9 cellular contexts compared by ENCODE assay signal in genomic region chr19:40221858-40222619, GRCh38. TPM values are rescaled to one million over a fixed set of nuclear protein-coding genes. Genes with fewer than 3 reads are reported as not detected.
DNase-seq lines count a peak whose midpoint lies in the region; ATAC-seq, FAIRE-seq and TF ChIP-seq lines count a peak whose summit lies in the region.
"Had no signal": no experiment of that assay in that cellular context is flagged by ENCODE, and none has a peak within 500 bp of the region (broad histone marks: within the 10 kb centered on the region; RNA-seq: fewer than 3 reads in every experiment).

No MANE protein-coding gene starts in this region.

- H3K4me3 ChIP-seq in Jurkat, Clone E6-1 (ENCODE audit: low read length): no peak overlapping the region
- H3K4me3 ChIP-seq in OCI-LY1 (ENCODE audit: low read depth, low read length, poor library complexity, severe bottlenecking): no peak overlapping the region

- no peak overlapping the region for H3K9ac ChIP-seq in OCI-LY1 (ENCODE audit: low read length)

- H4K20me1 ChIP-seq in OCI-LY1 (ENCODE audit: insufficient read depth, low read length): no peaks in the 10 kb centered on the region

- H3K36me3 ChIP-seq in OCI-LY1 (ENCODE audit: insufficient read depth, low read length): no peaks in the 10 kb centered on the region

- no peaks in the 10 kb centered on the region for H3F3A ChIP-seq in OCI-LY1 (ENCODE audit: insufficient read depth, low read length)

- ATAC-seq in activated CD8-positive, alpha-beta memory T cell treated with anti-CD3 and anti-CD28 coated beads, Interleukin-2, amount 10 ng/mL, durations not matched to agents 7 days and 5 days: peak; percentile 76
- ATAC-seq in GM21786 (IDR thresholded peaks at IDR 0.05; ENCODE audit: unreplicated experiment): no peak

- no peaks in the 10 kb centered on the region for H3K27me3 ChIP-seq in OCI-LY1 (ENCODE audit: insufficient read depth, low read length)

- no peaks in the 10 kb centered on the region for H3K9me2 ChIP-seq in OCI-LY1 (ENCODE audit: low read depth, low read length)

- peaks cover 62% of the 10 kb centered on the region for H3K27me3 Mint-ChIP-seq in activated CD8-positive, alpha-beta memory T cell treated with anti-CD3 and anti-CD28 coated beads, Interleukin-2, amount 10 ng/mL, durations not matched to agents 7 days and 5 days

- no peak overlapping the region for H3K4me3 Mint-ChIP-seq in activated CD8-positive, alpha-beta memory T cell treated with anti-CD3 and anti-CD28 coated beads, Interleukin-2, amount 10 ng/mL, durations not matched to agents 7 days and 5 days

- no peaks in the 10 kb centered on the region for H3K9me3 ChIP-seq in OCI-LY1 (ENCODE audit: low read length)

- no peak overlapping the region for H3K4me2 ChIP-seq in OCI-LY1 (ENCODE audit: low read length)

- peak; percentile 97 for DNase-seq in DMS 273 (lab: John Stamatoyannopoulos, UW; ENCODE audit: unreplicated experiment)
- peak; percentile 91 for DNase-seq in Jurkat, Clone E6-1 (ENCODE audit: low read depth, low spot score)
- peak; percentile 82 for DNase-seq in activated CD8-positive, alpha-beta memory T cell treated with anti-CD3 and anti-CD28 coated beads, Interleukin-2, amount 10 ng/mL, durations not matched to agents 7 days and 5 days
- peak; percentile 90 for DNase-seq in midbrain (lab: John Stamatoyannopoulos, UW)
- DNase-seq in stimulated activated CD8-positive, alpha-beta memory T cell treated with anti-CD3 and anti-CD28 coated beads, Interleukin-4, amount 100 ng/mL, for 24 hours (ENCODE audit: low read depth): peak; percentile 57

- H3K27ac ChIP-seq in OCI-LY1 (ENCODE audit: low read depth, low read length, poor library complexity, severe bottlenecking): no peak overlapping the region

- H2AFZ ChIP-seq in OCI-LY1 (ENCODE audit: low read length): no peak overlapping the region

- peak; percentile 78 for TF ChIP-seq CTCF in OCI-LY1 (IDR thresholded peaks at IDR 0.05; ENCODE audit: low read length)

- FAIRE-seq in endometrium (lab: Jason Lieb, UNC): peak; percentile 91

- H3K27ac Mint-ChIP-seq in activated CD8-positive, alpha-beta memory T cell treated with anti-CD3 and anti-CD28 coated beads, Interleukin-2, amount 10 ng/mL, durations not matched to agents 7 days and 5 days: peak overlapping the region; percentile 36

- H3K4me1 Mint-ChIP-seq in activated CD8-positive, alpha-beta memory T cell treated with anti-CD3 and anti-CD28 coated beads, Interleukin-2, amount 10 ng/mL, durations not matched to agents 7 days and 5 days: peaks cover 13% of the 10 kb centered on the region

- H3K9me3 Mint-ChIP-seq in activated CD8-positive, alpha-beta memory T cell treated with anti-CD3 and anti-CD28 coated beads, Interleukin-2, amount 10 ng/mL, durations not matched to agents 7 days and 5 days (ENCODE audit: low read depth): peaks cover 3% of the 10 kb centered on the region

- no peaks in the 10 kb centered on the region for H3K4me1 ChIP-seq in OCI-LY1 (ENCODE audit: insufficient read depth, low read length, severe bottlenecking)

- peaks cover 4% of the 10 kb centered on the region for H3K36me3 Mint-ChIP-seq in activated CD8-positive, alpha-beta memory T cell treated with anti-CD3 and anti-CD28 coated beads, Interleukin-2, amount 10 ng/mL, durations not matched to agents 7 days and 5 days

- no peaks in the 10 kb centered on the region for H3K79me2 ChIP-seq in OCI-LY1 (ENCODE audit: insufficient read depth, low read length)

- CTCF ChIA-PET in activated CD8-positive, alpha-beta memory T cell treated with anti-CD3 and anti-CD28 coated beads, Interleukin-2, amount 10 ng/mL, durations not matched to agents 7 days and 5 days (lab: Charles Lee): interaction anchor here (1.6 kb wide), 1 partner anchor 82 kb away, joined by 8 read pairs; no protein-coding TSS in a partner anchor

RNA-seq across cellular contexts. Expression of gene TTC9B, which starts 3.9 kb away (rescaled TPM):
- not detected for polyA plus RNA-seq in Jurkat, Clone E6-1 (2012; ENCODE audit: insufficient read depth, insufficient read length)
- total RNA-seq in activated CD8-positive, alpha-beta memory T cell treated with anti-CD3 and anti-CD28 coated beads, Interleukin-2, amount 10 ng/mL, durations not matched to agents 7 days and 5 days: not detected
- total RNA-seq: activated CD8-positive, alpha-beta memory T cell treated with anti-CD3 and anti-CD28 coated beads for 36 hours had no signal

RNA-seq across cellular contexts. Expression of gene CCNP, which starts 4.5 kb away (rescaled TPM):
- polyA plus RNA-seq in Jurkat, Clone E6-1 (2012; ENCODE audit: insufficient read depth, insufficient read length): not detected
- total RNA-seq in activated CD8-positive, alpha-beta memory T cell treated with anti-CD3 and anti-CD28 coated beads, Interleukin-2, amount 10 ng/mL, durations not matched to agents 7 days and 5 days: under 1 TPM; 0.21 to 0.38 TPM
- total RNA-seq: activated CD8-positive, alpha-beta memory T cell treated with anti-CD3 and anti-CD28 coated beads for 36 hours had no signal

RNA-seq across cellular contexts. Expression of gene MAP3K10, which starts 30.8 kb away (rescaled TPM):
- 19.7 TPM for polyA plus RNA-seq in Jurkat, Clone E6-1 (2012; ENCODE audit: insufficient read depth, insufficient read length)
- total RNA-seq in activated CD8-positive, alpha-beta memory T cell treated with anti-CD3 and anti-CD28 coated beads, Interleukin-2, amount 10 ng/mL, durations not matched to agents 7 days and 5 days: 10 to 100 TPM; 19.9 to 25.4 TPM
